1 cellular context compared by ENCODE assay signal in genomic region chr17:565506-565905, GRCh38.
TF ChIP-seq lines count a peak whose summit lies in the region.

No MANE protein-coding gene starts in this region.

TF ChIP-seq in WTC11, 78 proteins besides CTCF, POLR2A, EP300 and RAD21 (continued from another document):
- no peak for TF ChIP-seq USF1 (CRISPR knock-in tag; IDR thresholded peaks at IDR 0.05)
- no peak for TF ChIP-seq FOXK1 (CRISPR knock-in tag; IDR thresholded peaks at IDR 0.05)
- TF ChIP-seq E2F4 (CRISPR knock-in tag; IDR thresholded peaks at IDR 0.05; ENCODE audit: borderline replicate concordance, low read depth): no peak
- no peak for TF ChIP-seq TCF7 (CRISPR knock-in tag; IDR thresholded peaks at IDR 0.05; ENCODE audit: low read depth)
